Comparison of ENCODE assay signal across 1 cellular context in genomic region chr14:75476274-75476995, GRCh38.
A peak's percentile ranks its signal among the peaks of the same experiment; 100 is the strongest.
TF ChIP-seq lines count a peak whose summit lies in the region.

No MANE protein-coding gene starts in this region.

TF ChIP-seq in HepG2, 621 proteins besides CTCF, POLR2A, EP300 and RAD21 (continued from another document and continues in another):
- TF ChIP-seq PRDM10 (CRISPR knock-in tag; IDR thresholded peaks at IDR 0.05; ENCODE audit: low read depth) = no peak
- no peak for TF ChIP-seq REL (CRISPR knock-in tag; conservative IDR thresholded peaks at IDR 0.05)
- TF ChIP-seq TCF7L2 (IDR thresholded peaks at IDR 0.05; ENCODE audit: low read depth, low read length) = no peak
- TF ChIP-seq ZNF629 (CRISPR knock-in tag; conservative IDR thresholded peaks at IDR 0.05) = no peak
- TF ChIP-seq CEBPB (IDR thresholded peaks at IDR 0.05; ENCODE audit: borderline replicate concordance, low read depth, low read length) = peak; percentile 90
- no peak for TF ChIP-seq ZFP36L1 (CRISPR knock-in tag; IDR thresholded peaks at IDR 0.05)
- no peak for TF ChIP-seq SOX13 (IDR thresholded peaks at IDR 0.05)
- TF ChIP-seq SOX13 (CRISPR knock-in tag; conservative IDR thresholded peaks at IDR 0.05 in 1 of 2, IDR thresholded peaks at IDR 0.05 in 1 of 2) = peak in 1 of 2 experiments; percentile 64; a peak in 2 of 4 replicates
- TF ChIP-seq RARA (CRISPR knock-in tag; IDR thresholded peaks at IDR 0.05) = 0 out of 2 replicates have a peak, but pooled peaks have one; percentile 24
- no peak for TF ChIP-seq STAT6 (CRISPR knock-in tag; IDR thresholded peaks at IDR 0.05; ENCODE audit: borderline replicate concordance)
- TF ChIP-seq GRHL1 (CRISPR knock-in tag; conservative IDR thresholded peaks at IDR 0.05) = no peak
- peak; percentile 57 for TF ChIP-seq ZNF687 (CRISPR knock-in tag; IDR thresholded peaks at IDR 0.05)
- TF ChIP-seq ZNF432 (CRISPR knock-in tag; IDR thresholded peaks at IDR 0.05; ENCODE audit: borderline replicate concordance) = no peak
- TF ChIP-seq SOX6 (IDR thresholded peaks at IDR 0.05) = no peak
- peak; percentile 53; the same call in 1 of the 2 replicates for TF ChIP-seq SOX6 (CRISPR knock-in tag; IDR thresholded peaks at IDR 0.05)
- TF ChIP-seq KLF16 (CRISPR knock-in tag; IDR thresholded peaks at IDR 0.05) = no peak
- TF ChIP-seq HNF4A (CRISPR knock-in tag; IDR thresholded peaks at IDR 0.05) = 0 out of 2 replicates have a peak, but pooled peaks have one; percentile 25
- peak; percentile 31; the same call in 1 of the 2 replicates for TF ChIP-seq RXRA (CRISPR knock-in tag; IDR thresholded peaks at IDR 0.05)
- TF ChIP-seq DZIP1 (CRISPR knock-in tag; IDR thresholded peaks at IDR 0.05) = no peak
- peak; percentile 43; the same call in 1 of the 2 replicates for TF ChIP-seq SALL1 (CRISPR knock-in tag; IDR thresholded peaks at IDR 0.05)
- TF ChIP-seq KDM2A (CRISPR knock-in tag; IDR thresholded peaks at IDR 0.05; ENCODE audit: borderline replicate concordance, low read depth) = peak; percentile 65
- no peak for TF ChIP-seq ZMAT5 (CRISPR knock-in tag; IDR thresholded peaks at IDR 0.05; ENCODE audit: borderline replicate concordance, low read depth)
- TF ChIP-seq MYPOP (CRISPR knock-in tag; IDR thresholded peaks at IDR 0.05) = peak; percentile 40; the same call in 1 of the 2 replicates
- TF ChIP-seq GLI4 (CRISPR knock-in tag; IDR thresholded peaks at IDR 0.05; ENCODE audit: borderline replicate concordance) = no peak
- TF ChIP-seq PREB (CRISPR knock-in tag; IDR thresholded peaks at IDR 0.05) = no peak
- 0 out of 2 replicates have a peak, but pooled peaks have one; percentile 49 for TF ChIP-seq FOXA3 (CRISPR knock-in tag; IDR thresholded peaks at IDR 0.05)
- TF ChIP-seq MEIS1 (CRISPR knock-in tag; IDR thresholded peaks at IDR 0.05; ENCODE audit: borderline replicate concordance) = no peak
- TF ChIP-seq MZF1 (CRISPR knock-in tag; IDR thresholded peaks at IDR 0.05; ENCODE audit: borderline replicate concordance) = no peak
- no peak for TF ChIP-seq NKX3-1 (CRISPR knock-in tag; IDR thresholded peaks at IDR 0.05)
- TF ChIP-seq NR2F2 (IDR thresholded peaks at IDR 0.05; ENCODE audit: borderline replicate concordance, low read depth) = no peak
- no peak for TF ChIP-seq DBP (CRISPR knock-in tag; IDR thresholded peaks at IDR 0.05; ENCODE audit: not compliant biosample characterization)
- TF ChIP-seq CENPBD1 (CRISPR knock-in tag; IDR thresholded peaks at IDR 0.05; ENCODE audit: borderline replicate concordance, low read depth) = no peak
- no peak for TF ChIP-seq MAFG (CRISPR knock-in tag; IDR thresholded peaks at IDR 0.05)
- TF ChIP-seq TEAD3 (CRISPR knock-in tag; optimal IDR thresholded peaks at IDR 0.05; ENCODE audit: borderline replicate concordance) = peak; percentile 85
- TF ChIP-seq CENPX (CRISPR knock-in tag; IDR thresholded peaks at IDR 0.05) = no peak
- TF ChIP-seq ZNF180 (CRISPR knock-in tag; IDR thresholded peaks at IDR 0.05; ENCODE audit: borderline replicate concordance, low read depth) = no peak
- no peak for TF ChIP-seq CERS6 (CRISPR knock-in tag; IDR thresholded peaks at IDR 0.05)
- no peak for TF ChIP-seq ZNF552 (CRISPR knock-in tag; IDR thresholded peaks at IDR 0.05; ENCODE audit: borderline replicate concordance)
- TF ChIP-seq ZMYM4 (CRISPR knock-in tag; IDR thresholded peaks at IDR 0.05) = no peak
- TF ChIP-seq ZNF383 (CRISPR knock-in tag; IDR thresholded peaks at IDR 0.05; ENCODE audit: borderline replicate concordance) = no peak
